1 cellular context compared by ENCODE assay signal in the genomic region with DNA sequence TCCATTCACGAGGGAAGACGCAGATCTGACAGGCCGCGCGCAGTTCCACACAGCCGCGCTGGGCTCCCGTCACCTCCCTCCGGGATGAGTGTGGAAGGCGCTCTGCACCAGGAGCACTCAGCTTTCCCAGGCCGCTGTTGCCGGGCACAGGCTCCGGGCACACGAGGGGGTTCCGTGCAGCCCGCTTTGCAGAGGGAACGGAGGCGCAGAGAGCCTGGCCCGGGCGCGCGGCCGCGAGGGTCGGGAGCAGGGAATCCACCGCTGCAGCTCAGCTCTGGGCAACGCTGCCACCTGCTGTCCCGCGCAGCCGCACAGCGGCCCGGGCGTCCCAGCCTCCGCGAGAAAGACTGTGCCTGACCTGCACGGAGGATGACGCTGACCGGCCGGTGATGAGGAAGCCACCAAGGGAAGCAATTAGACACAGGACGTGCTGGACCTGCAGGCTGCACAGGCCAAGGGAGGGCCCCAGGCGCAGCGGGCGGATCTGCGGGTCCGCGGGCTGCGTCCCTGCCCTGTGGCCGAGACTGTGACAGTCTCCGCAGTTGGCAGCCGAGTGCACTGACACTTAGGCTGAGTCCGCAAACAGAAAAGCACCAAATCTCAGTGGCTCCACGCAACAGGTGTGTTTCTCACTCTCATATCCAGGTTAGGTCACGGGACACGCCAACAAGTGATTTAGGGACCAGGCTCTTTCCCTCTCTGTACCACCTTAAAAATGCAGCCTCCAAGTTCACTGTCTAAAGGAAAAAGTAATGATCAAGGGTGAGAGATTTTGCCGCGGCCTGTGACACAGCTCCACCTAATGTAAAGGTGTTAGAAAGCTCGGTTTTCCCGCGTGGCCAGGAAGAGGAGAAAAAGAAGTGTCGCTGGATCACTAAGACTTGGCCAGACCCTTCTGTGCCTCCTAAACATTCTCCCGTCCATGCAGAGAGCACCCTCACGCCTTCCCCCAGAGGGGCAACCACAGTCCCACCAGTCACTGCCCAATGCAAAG.
A peak's percentile ranks its signal among the peaks of the same experiment; 100 is the strongest.
TF ChIP-seq lines count a peak whose summit lies in the region.

No MANE protein-coding gene starts in this region.

TF ChIP-seq in WTC11, 78 proteins besides CTCF, POLR2A, EP300 and RAD21 (continued from another document):
- TF ChIP-seq, protein P1, sequence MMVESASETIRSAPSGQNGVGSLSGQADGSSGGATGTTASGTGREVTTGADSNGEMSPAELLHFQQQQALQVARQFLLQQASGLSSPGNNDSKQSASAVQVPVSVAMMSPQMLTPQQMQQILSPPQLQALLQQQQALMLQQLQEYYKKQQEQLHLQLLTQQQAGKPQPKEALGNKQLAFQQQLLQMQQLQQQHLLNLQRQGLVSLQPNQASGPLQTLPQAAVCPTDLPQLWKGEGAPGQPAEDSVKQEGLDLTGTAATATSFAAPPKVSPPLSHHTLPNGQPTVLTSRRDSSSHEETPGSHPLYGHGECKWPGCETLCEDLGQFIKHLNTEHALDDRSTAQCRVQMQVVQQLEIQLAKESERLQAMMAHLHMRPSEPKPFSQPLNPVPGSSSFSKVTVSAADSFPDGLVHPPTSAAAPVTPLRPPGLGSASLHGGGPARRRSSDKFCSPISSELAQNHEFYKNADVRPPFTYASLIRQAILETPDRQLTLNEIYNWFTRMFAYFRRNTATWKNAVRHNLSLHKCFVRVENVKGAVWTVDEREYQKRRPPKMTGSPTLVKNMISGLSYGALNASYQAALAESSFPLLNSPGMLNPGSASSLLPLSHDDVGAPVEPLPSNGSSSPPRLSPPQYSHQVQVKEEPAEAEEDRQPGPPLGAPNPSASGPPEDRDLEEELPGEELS (CRISPR knock-in tag; IDR thresholded peaks at IDR 0.05), result peak; percentile 68; the same call in 1 of the 2 replicates
- TF ChIP-seq, protein P2, sequence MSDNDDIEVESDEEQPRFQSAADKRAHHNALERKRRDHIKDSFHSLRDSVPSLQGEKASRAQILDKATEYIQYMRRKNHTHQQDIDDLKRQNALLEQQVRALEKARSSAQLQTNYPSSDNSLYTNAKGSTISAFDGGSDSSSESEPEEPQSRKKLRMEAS (CRISPR knock-in tag; IDR thresholded peaks at IDR 0.05), result peak; percentile 84
- TF ChIP-seq, protein P3, sequence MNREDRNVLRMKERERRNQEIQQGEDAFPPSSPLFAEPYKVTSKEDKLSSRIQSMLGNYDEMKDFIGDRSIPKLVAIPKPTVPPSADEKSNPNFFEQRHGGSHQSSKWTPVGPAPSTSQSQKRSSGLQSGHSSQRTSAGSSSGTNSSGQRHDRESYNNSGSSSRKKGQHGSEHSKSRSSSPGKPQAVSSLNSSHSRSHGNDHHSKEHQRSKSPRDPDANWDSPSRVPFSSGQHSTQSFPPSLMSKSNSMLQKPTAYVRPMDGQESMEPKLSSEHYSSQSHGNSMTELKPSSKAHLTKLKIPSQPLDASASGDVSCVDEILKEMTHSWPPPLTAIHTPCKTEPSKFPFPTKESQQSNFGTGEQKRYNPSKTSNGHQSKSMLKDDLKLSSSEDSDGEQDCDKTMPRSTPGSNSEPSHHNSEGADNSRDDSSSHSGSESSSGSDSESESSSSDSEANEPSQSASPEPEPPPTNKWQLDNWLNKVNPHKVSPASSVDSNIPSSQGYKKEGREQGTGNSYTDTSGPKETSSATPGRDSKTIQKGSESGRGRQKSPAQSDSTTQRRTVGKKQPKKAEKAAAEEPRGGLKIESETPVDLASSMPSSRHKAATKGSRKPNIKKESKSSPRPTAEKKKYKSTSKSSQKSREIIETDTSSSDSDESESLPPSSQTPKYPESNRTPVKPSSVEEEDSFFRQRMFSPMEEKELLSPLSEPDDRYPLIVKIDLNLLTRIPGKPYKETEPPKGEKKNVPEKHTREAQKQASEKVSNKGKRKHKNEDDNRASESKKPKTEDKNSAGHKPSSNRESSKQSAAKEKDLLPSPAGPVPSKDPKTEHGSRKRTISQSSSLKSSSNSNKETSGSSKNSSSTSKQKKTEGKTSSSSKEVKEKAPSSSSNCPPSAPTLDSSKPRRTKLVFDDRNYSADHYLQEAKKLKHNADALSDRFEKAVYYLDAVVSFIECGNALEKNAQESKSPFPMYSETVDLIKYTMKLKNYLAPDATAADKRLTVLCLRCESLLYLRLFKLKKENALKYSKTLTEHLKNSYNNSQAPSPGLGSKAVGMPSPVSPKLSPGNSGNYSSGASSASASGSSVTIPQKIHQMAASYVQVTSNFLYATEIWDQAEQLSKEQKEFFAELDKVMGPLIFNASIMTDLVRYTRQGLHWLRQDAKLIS (CRISPR knock-in tag; IDR thresholded peaks at IDR 0.05; ENCODE audit: borderline replicate concordance), result no peak
- TF ChIP-seq IRF2 (CRISPR knock-in tag; IDR thresholded peaks at IDR 0.05; ENCODE audit: borderline replicate concordance, low read depth), result no peak
- no peak for TF ChIP-seq GTF2I (CRISPR knock-in tag; conservative IDR thresholded peaks at IDR 0.05)
- no peak for TF ChIP-seq TEAD4 (CRISPR knock-in tag; IDR thresholded peaks at IDR 0.05)
- TF ChIP-seq, protein P4, sequence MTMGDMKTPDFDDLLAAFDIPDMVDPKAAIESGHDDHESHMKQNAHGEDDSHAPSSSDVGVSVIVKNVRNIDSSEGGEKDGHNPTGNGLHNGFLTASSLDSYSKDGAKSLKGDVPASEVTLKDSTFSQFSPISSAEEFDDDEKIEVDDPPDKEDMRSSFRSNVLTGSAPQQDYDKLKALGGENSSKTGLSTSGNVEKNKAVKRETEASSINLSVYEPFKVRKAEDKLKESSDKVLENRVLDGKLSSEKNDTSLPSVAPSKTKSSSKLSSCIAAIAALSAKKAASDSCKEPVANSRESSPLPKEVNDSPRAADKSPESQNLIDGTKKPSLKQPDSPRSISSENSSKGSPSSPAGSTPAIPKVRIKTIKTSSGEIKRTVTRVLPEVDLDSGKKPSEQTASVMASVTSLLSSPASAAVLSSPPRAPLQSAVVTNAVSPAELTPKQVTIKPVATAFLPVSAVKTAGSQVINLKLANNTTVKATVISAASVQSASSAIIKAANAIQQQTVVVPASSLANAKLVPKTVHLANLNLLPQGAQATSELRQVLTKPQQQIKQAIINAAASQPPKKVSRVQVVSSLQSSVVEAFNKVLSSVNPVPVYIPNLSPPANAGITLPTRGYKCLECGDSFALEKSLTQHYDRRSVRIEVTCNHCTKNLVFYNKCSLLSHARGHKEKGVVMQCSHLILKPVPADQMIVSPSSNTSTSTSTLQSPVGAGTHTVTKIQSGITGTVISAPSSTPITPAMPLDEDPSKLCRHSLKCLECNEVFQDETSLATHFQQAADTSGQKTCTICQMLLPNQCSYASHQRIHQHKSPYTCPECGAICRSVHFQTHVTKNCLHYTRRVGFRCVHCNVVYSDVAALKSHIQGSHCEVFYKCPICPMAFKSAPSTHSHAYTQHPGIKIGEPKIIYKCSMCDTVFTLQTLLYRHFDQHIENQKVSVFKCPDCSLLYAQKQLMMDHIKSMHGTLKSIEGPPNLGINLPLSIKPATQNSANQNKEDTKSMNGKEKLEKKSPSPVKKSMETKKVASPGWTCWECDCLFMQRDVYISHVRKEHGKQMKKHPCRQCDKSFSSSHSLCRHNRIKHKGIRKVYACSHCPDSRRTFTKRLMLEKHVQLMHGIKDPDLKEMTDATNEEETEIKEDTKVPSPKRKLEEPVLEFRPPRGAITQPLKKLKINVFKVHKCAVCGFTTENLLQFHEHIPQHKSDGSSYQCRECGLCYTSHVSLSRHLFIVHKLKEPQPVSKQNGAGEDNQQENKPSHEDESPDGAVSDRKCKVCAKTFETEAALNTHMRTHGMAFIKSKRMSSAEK (CRISPR knock-in tag; IDR thresholded peaks at IDR 0.05; ENCODE audit: borderline replicate concordance), result no peak
- TF ChIP-seq ZNF396 (CRISPR knock-in tag; IDR thresholded peaks at IDR 0.05; ENCODE audit: borderline replicate concordance), result no peak
- TF ChIP-seq CREB1 (CRISPR knock-in tag; IDR thresholded peaks at IDR 0.05), result no peak
- no peak for TF ChIP-seq RORB (CRISPR knock-in tag; IDR thresholded peaks at IDR 0.05)
- TF ChIP-seq NFE2L1 (CRISPR knock-in tag; IDR thresholded peaks at IDR 0.05), result no peak
- TF ChIP-seq, protein P5, sequence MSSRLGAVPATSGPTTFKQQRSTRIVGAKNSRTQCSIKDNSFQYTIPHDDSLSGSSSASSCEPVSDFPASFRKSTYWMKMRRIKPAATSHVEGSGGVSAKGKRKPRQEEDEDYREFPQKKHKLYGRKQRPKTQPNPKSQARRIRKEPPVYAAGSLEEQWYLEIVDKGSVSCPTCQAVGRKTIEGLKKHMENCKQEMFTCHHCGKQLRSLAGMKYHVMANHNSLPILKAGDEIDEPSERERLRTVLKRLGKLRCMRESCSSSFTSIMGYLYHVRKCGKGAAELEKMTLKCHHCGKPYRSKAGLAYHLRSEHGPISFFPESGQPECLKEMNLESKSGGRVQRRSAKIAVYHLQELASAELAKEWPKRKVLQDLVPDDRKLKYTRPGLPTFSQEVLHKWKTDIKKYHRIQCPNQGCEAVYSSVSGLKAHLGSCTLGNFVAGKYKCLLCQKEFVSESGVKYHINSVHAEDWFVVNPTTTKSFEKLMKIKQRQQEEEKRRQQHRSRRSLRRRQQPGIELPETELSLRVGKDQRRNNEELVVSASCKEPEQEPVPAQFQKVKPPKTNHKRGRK (CRISPR knock-in tag; IDR thresholded peaks at IDR 0.05; ENCODE audit: borderline replicate concordance), result peak; percentile 64; the same call in 1 of the 2 replicates
- TF ChIP-seq PRRX2 (CRISPR knock-in tag; IDR thresholded peaks at IDR 0.05), result no peak
- no peak for TF ChIP-seq NR3C1 (CRISPR knock-in tag; conservative IDR thresholded peaks at IDR 0.05; ENCODE audit: low read depth)
- no peak for TF ChIP-seq MYBL2 (CRISPR knock-in tag; IDR thresholded peaks at IDR 0.05)
- peak; percentile 29; the same call in 1 of the 2 replicates for TF ChIP-seq FOXP1 (CRISPR knock-in tag; IDR thresholded peaks at IDR 0.05; ENCODE audit: borderline replicate concordance)
- no peak for TF ChIP-seq KAT7 (CRISPR knock-in tag; IDR thresholded peaks at IDR 0.05; ENCODE audit: borderline replicate concordance)
- TF ChIP-seq ZNF317 (CRISPR knock-in tag; IDR thresholded peaks at IDR 0.05; ENCODE audit: borderline replicate concordance, low read depth), result no peak
- 0 out of 2 replicates have a peak, but pooled peaks have one; percentile 10 for TF ChIP-seq FOXK1 (CRISPR knock-in tag; IDR thresholded peaks at IDR 0.05)
- TF ChIP-seq, protein P6, sequence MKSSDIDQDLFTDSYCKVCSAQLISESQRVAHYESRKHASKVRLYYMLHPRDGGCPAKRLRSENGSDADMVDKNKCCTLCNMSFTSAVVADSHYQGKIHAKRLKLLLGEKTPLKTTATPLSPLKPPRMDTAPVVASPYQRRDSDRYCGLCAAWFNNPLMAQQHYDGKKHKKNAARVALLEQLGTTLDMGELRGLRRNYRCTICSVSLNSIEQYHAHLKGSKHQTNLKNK (CRISPR knock-in tag; IDR thresholded peaks at IDR 0.05), result no peak
- no peak for TF ChIP-seq TEAD1 (CRISPR knock-in tag; IDR thresholded peaks at IDR 0.05)
